In the genomic region with DNA sequence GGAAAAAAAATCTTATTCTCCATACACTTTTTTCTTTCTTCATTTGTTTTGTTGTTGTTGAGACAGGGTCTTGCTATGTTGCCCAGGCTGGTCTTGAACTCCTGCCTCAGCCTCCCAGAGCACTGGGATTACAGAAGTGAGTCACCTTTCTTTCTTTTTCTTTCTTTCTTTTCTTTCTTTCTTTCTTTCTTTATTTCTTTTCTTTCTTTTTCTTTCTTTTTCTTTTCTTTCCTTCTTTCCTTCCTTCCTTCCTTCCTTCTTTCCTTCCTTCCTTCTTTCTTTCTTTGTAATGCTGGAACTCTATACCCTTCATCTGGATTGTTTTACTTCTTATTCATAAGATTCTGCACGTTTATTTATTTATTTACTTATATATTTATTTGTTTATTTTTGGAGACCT, we compare ENCODE assay signal across 28 cellular contexts.
"Had no signal": no experiment of that assay in that cellular context is flagged by ENCODE, and none has a peak within 500 bp of the region (broad histone marks: within the 10 kb centered on the region; RNA-seq: fewer than 3 reads in every experiment).

No MANE protein-coding gene starts in this region.

- DNase-seq: hypothalamus; immature natural killer cell; islet precursor cell; left ventricle myocardium inferior; mesendoderm; naive B cell; natural killer cell; nephron progenitor cell; occipital lobe; ovary; posterior cingulate gyrus; retina; right cardiac atrium; stimulated activated CD4-positive, alpha-beta T cell treated with anti-CD3 and anti-CD28 coated beads, Interleukin-4, amount 100 ng/mL, for 24 hours; stimulated activated naive CD4-positive, alpha-beta T cell; tibial artery; trophoblast cell; uterus had no signal

- H3K36me3 ChIP-seq: left ventricle myocardium inferior, neural progenitor cell, neutrophil, ovary, prostate gland, suprapubic skin, thoracic aorta, tibial artery, uterus had no signal

- H3K9me3 ChIP-seq: neutrophil, ovary, prostate gland, suprapubic skin, thoracic aorta, tibial artery, uterus had no signal

- H3K4me1 Mint-ChIP-seq: immature natural killer cell; naive B cell; natural killer cell; nephron progenitor cell; neural progenitor cell; stimulated activated effector memory CD8-positive, alpha-beta T cell treated with anti-CD3 and anti-CD28 coated beads, Interleukin-12 subunit alpha, Interleukin-12 subunit beta, amount 100 ng/mL, for 72 hours had no signal

- H2AFZ ChIP-seq: neural progenitor cell had no signal

- H3K4me2 ChIP-seq: neural progenitor cell had no signal

- H3K27ac Mint-ChIP-seq: immature natural killer cell; naive B cell; natural killer cell; nephron progenitor cell; neural progenitor cell; stimulated activated effector memory CD8-positive, alpha-beta T cell treated with anti-CD3 and anti-CD28 coated beads, Interleukin-12 subunit alpha, Interleukin-12 subunit beta, amount 100 ng/mL, for 72 hours; stimulated activated naive CD8-positive, alpha-beta T cell treated with anti-CD3 and anti-CD28 coated beads, Interleukin-15, Interleukin-2, amounts not matched to agents 100 ng/mL and 50 ng/mL, for 24 hours had no signal

- H3K4me3 ChIP-seq: left ventricle myocardium inferior, lung, neural progenitor cell, ovary, prostate gland, skin epidermis, suprapubic skin, thoracic aorta, tibial artery, uterus had no signal

- H3K36me3 Mint-ChIP-seq: immature natural killer cell; mesothelial cell of epicardium; naive B cell; natural killer cell; neural progenitor cell; stimulated activated effector memory CD8-positive, alpha-beta T cell treated with anti-CD3 and anti-CD28 coated beads, Interleukin-12 subunit alpha, Interleukin-12 subunit beta, amount 100 ng/mL, for 72 hours had no signal

- ATAC-seq: natural killer cell; right cardiac atrium; stimulated activated effector memory CD8-positive, alpha-beta T cell treated with anti-CD3 and anti-CD28 coated beads, Interleukin-12 subunit alpha, Interleukin-12 subunit beta, amount 100 ng/mL, for 72 hours had no signal

- H3K27ac ChIP-seq: left ventricle myocardium inferior, neural progenitor cell, neutrophil, ovary, prostate gland, skin epidermis, suprapubic skin, thoracic aorta, tibial artery had no signal

- H3K4me1 ChIP-seq: neural progenitor cell, prostate gland had no signal

- H3K9ac ChIP-seq: neural progenitor cell had no signal

- H3K4me3 Mint-ChIP-seq: immature natural killer cell; mesothelial cell of epicardium; naive B cell; natural killer cell; nephron progenitor cell; neural progenitor cell; stimulated activated effector memory CD8-positive, alpha-beta T cell treated with anti-CD3 and anti-CD28 coated beads, Interleukin-12 subunit alpha, Interleukin-12 subunit beta, amount 100 ng/mL, for 72 hours; stimulated activated naive CD8-positive, alpha-beta T cell treated with anti-CD3 and anti-CD28 coated beads, Interleukin-15, Interleukin-2, amounts not matched to agents 100 ng/mL and 50 ng/mL, for 24 hours had no signal

- H3K27me3 ChIP-seq: neural progenitor cell, ovary, suprapubic skin, tibial artery, uterus had no signal

- H3K9me3 Mint-ChIP-seq: immature natural killer cell; natural killer cell; neural progenitor cell; stimulated activated naive CD8-positive, alpha-beta T cell treated with anti-CD3 and anti-CD28 coated beads, Interleukin-15, Interleukin-2, amounts not matched to agents 100 ng/mL and 50 ng/mL, for 24 hours had no signal
